Comparison of ENCODE assay signal across 14 cellular contexts in genomic region chr1:173149887-173150286, GRCh38. TPM values are rescaled to one million over a fixed set of nuclear protein-coding genes. Genes with fewer than 3 reads are reported as not detected.
DNase-seq lines count a peak whose midpoint lies in the region; ATAC-seq and TF ChIP-seq lines count a peak whose summit lies in the region.
"Had no signal": no experiment of that assay in that cellular context is flagged by ENCODE, and none has a peak within 500 bp of the region (broad histone marks: within the 10 kb centered on the region; RNA-seq: fewer than 3 reads in every experiment).

No MANE protein-coding gene starts in this region.

- no peaks in the 10 kb centered on the region for H3K79me1 ChIP-seq in H9 (ENCODE audit: insufficient read depth, low read depth, low read length, poor library complexity, severe bottlenecking)

- CTCF ChIA-PET in RWPE1 (lab: Yijun Ruan, JAX), result no interaction called here

- H3K4me1 Mint-ChIP-seq in H9, result no peaks in the 10 kb centered on the region

- peaks cover 13 to 22% (median 15%) of the 10 kb centered on the region in 3 experiments for H3K36me3 Mint-ChIP-seq in H9 (ENCODE audit: insufficient read depth in 1 of 3, low read depth in 3 of 3)

- no peak overlapping the region for H3K4me2 ChIP-seq in H9 (ENCODE audit: insufficient read depth, insufficient read length, low read length)

- H2BK20ac ChIP-seq in H9 (ENCODE audit: low read depth, low read length, poor library complexity, severe bottlenecking), result no peak overlapping the region

- no peak overlapping the region for H3K56ac ChIP-seq in H9 (ENCODE audit: insufficient read length, low read depth, low read length)

- no peaks in the 10 kb centered on the region for H4K20me1 ChIP-seq in H9 (ENCODE audit: control insufficient read depth, insufficient read depth, insufficient read length)

- no peak overlapping the region for H4K5ac ChIP-seq in H9 (ENCODE audit: insufficient read length, low read depth, low read length)

- no peak overlapping the region for H2AK5ac ChIP-seq in H9 (ENCODE audit: insufficient read length, low read length)

- H3K4me3 ChIP-seq in aorta (ENCODE audit: low read length in 2 of 2), result no peak overlapping the region

- H2AFZ ChIP-seq in H9 (ENCODE audit: low read length), result no peak overlapping the region

- TF ChIP-seq CTCF in RWPE1 (conservative IDR thresholded peaks at IDR 0.05; ENCODE audit: low read depth) (no peak), H9 (conservative IDR thresholded peaks at IDR 0.05) (no peak)

- intact Hi-C loops in left cardiac atrium (cut with DNase I), result no loop called here
- intact Hi-C loops in aorta (cut with DNase I), result no loop called here

- no peak overlapping the region for H3K27ac ChIP-seq in RWPE1
- no peak overlapping the region for H3K27ac ChIP-seq in aorta (ENCODE audit: low read depth in 1 of 2, low read length in 2 of 2)
- no peak overlapping the region for H3K27ac ChIP-seq in H9 (ENCODE audit: insufficient read length, low read depth, low read length)

- no peak overlapping the region for H4K91ac ChIP-seq in H9 (ENCODE audit: insufficient read length, low read depth, low read length)

- H3K79me2 ChIP-seq in H9 (ENCODE audit: insufficient read depth, low read length), result no peaks in the 10 kb centered on the region

- H3K9me3 ChIP-seq in aorta (ENCODE audit: control insufficient read depth, low read length) (peaks cover 3% of the 10 kb centered on the region), H9 (ENCODE audit: control insufficient read depth, low read depth, low read length) (peaks cover 9% of the 10 kb centered on the region)

- no peak overlapping the region for H3T11ph ChIP-seq in H9 (ENCODE audit: low read length)

- no peak overlapping the region for H2BK120ac ChIP-seq in H9 (ENCODE audit: low read depth, low read length, poor library complexity, severe bottlenecking)

- no peaks in the 10 kb centered on the region for H3K4me1 ChIP-seq in aorta (ENCODE audit: control insufficient read depth in 1 of 2, insufficient read depth in 2 of 2, low read length in 2 of 2)
- no peaks in the 10 kb centered on the region for H3K4me1 ChIP-seq in H9 (ENCODE audit: insufficient read depth, low read length)

- H3K36me3 ChIP-seq in aorta (ENCODE audit: control insufficient read depth in 1 of 2, insufficient read depth in 2 of 2, low read length in 1 of 2), result no peaks in the 10 kb centered on the region

- POLR2A ChIA-PET in RWPE1 (lab: Yijun Ruan, JAX; ENCODE audit: low non-redundant PET), result no interaction called here

- no peak overlapping the region for H2BK15ac ChIP-seq in H9 (ENCODE audit: low read depth, low read length)

- peak in 2 of 3 donors; percentile 1 for DNase-seq in stimulated activated CD4-positive, alpha-beta T cell treated with anti-CD3 and anti-CD28 coated beads, TNF-alpha, amount 100 ng/mL, for 48 hours (ENCODE audit: low read depth in 3 of 3)
- no peak for DNase-seq in stimulated activated CD4-positive, alpha-beta T cell treated with anti-CD3 and anti-CD28 coated beads, Interleukin-4, amount 100 ng/mL, for 1 hour
- peak; percentile 79 for DNase-seq in RWPE1 (ENCODE audit: low spot score)
- DNase-seq in left cardiac atrium, result peak; percentile 24
- no peak for DNase-seq in aorta
- DNase-seq in H9, result no peak
- no peak for DNase-seq in HT-29 (ENCODE audit: low spot score)
- DNase-seq: CD4-positive, CD25-positive, alpha-beta regulatory T cell; effector memory CD4-positive, alpha-beta T cell; islet precursor cell; NCI-H1417; NK-92 treated with Interleukin-12 subunit alpha and Interleukin-12 subunit beta, amount 100 ng/mL, for 24 hours had no signal

- no peak overlapping the region for H3K9ac ChIP-seq in H9 (ENCODE audit: extremely low read depth, insufficient read length, low read length)

- H3K4ac ChIP-seq in H9 (ENCODE audit: low read depth, low read length), result no peak overlapping the region

- H3K27me3 ChIP-seq in aorta (ENCODE audit: control insufficient read depth in 1 of 2, insufficient read depth in 2 of 2, low read length in 1 of 2), result no peaks in the 10 kb centered on the region
- H3K27me3 ChIP-seq in H9 (ENCODE audit: insufficient read depth, low read length), result no peaks in the 10 kb centered on the region

- no peaks in the 10 kb centered on the region for H3K23me2 ChIP-seq in H9 (ENCODE audit: insufficient read length, low read depth, low read length, poor library complexity, severe bottlenecking)

- H3K18ac ChIP-seq in H9 (ENCODE audit: insufficient read length, low read depth, low read length), result no peak overlapping the region

- no peak overlapping the region for H3K14ac ChIP-seq in H9 (ENCODE audit: insufficient read depth, low read length)

- H4K8ac ChIP-seq in H9 (replicated peaks; ENCODE audit: insufficient read length, low read depth, low read length), result no peak overlapping the region

- H3K4me3 Mint-ChIP-seq in H9, result no peak overlapping the region
- H3K4me3 Mint-ChIP-seq: CD4-positive, CD25-positive, alpha-beta regulatory T cell had no signal

- H3K27me3 Mint-ChIP-seq in H9 (ENCODE audit: low read depth), result no peaks in the 10 kb centered on the region; the same call in 1 of the 2 replicates

- peaks cover 34 to 48% of the 10 kb centered on the region in 2 experiments for H3K9me3 Mint-ChIP-seq in H9

- H2BK12ac ChIP-seq in H9 (ENCODE audit: insufficient read length, low read depth, low read length), result no peak overlapping the region

- ATAC-seq in left cardiac atrium (peak in 1 of 2 donors; percentile 84), aorta (ENCODE audit: low FRiP score) (peak; percentile 52), GM18868 (IDR thresholded peaks at IDR 0.05; ENCODE audit: unreplicated experiment) (no peak)

- H3K27ac Mint-ChIP-seq in H9, result no peak overlapping the region
- H3K27ac Mint-ChIP-seq: activated T-helper 2 cell treated with anti-CD3 and anti-CD28 coated beads, Interferon-gamma antibody, Interleukin-2, Interleukin-4, amounts not matched to agents 10 μg/mL and 5 μg/mL and 100 μg/mL, durations not matched to agents 14 hours and 24 hours and 36 hours; CD4-positive, CD25-positive, alpha-beta regulatory T cell had no signal

- WGBS in aorta, 2 donors, result 58 to 66% methylated on average over 2 of the region's 2 CpGs
- WGBS in H9 (ENCODE audit: extremely low coverage, insufficient read length, low lambda C conversion rate), result no CpG with 5 or more reads among the region's 2 CpGs

- H2BK5ac ChIP-seq in H9 (ENCODE audit: insufficient read length, low read length), result no peak overlapping the region

- no peak overlapping the region for H3K23ac ChIP-seq in H9 (ENCODE audit: insufficient read length, low read depth, low read length)

RNA-seq across cellular contexts. Expression of gene TNFSF4, which starts 57.2 kb away (rescaled TPM):
- total RNA-seq in left cardiac atrium, result 1 to 10 TPM; 1.9 to 2.3 TPM
- 1 to 10 TPM in 1 of 2 donors, under 1 TPM in 1; 0.49 to 4.0 TPM for total RNA-seq in aorta
- 1 to 10 TPM in 1 of 2 donors, not detected in 1; 2.5 TPM for polyA plus RNA-seq in aorta
- 0.28 and 0.29 TPM in 2 replicates for total RNA-seq in H9 (2021)
- 0.03 TPM in 2 replicates for total RNA-seq in HT-29 (2014; rRNA removed; shearing (Covaris generic))

Comparison
In these comparisons a context has a peak if more than half of its experiments do, and no peak if none do; other contexts are left out.
1. DNase-seq: peak in stimulated activated CD4-positive, alpha-beta T cell treated with anti-CD3 and anti-CD28 coated beads, TNF-alpha, amount 100 ng/mL, for 48 hours (2 of 3), RWPE1 (single experiment) and left cardiac atrium (single experiment); none in stimulated activated CD4-positive, alpha-beta T cell treated with anti-CD3 and anti-CD28 coated beads, Interleukin-4, amount 100 ng/mL, for 1 hour (single experiment), aorta (0 of 2), H9 (single experiment) and HT-29 (single experiment).